Comparison of ENCODE assay signal across 10 cellular contexts in genomic region chr9:126376311-126376902, GRCh38. TPM values are rescaled to one million over a fixed set of nuclear protein-coding genes. Genes with fewer than 3 reads are reported as not detected.
A peak's percentile ranks its signal among the peaks of the same experiment; 100 is the strongest.
DNase-seq lines count a peak whose midpoint lies in the region; ATAC-seq and TF ChIP-seq lines count a peak whose summit lies in the region.
"Had no signal": no experiment of that assay in that cellular context is flagged by ENCODE, and none has a peak within 500 bp of the region (broad histone marks: within the 10 kb centered on the region; RNA-seq: fewer than 3 reads in every experiment).

No MANE protein-coding gene starts in this region.

- peak overlapping the region; percentile 69 for H3K4me2 ChIP-seq in smooth muscle cell

- H3K4me1 ChIP-seq in HUES64 (ENCODE audit: insufficient read depth, low read length) (peaks cover 64% of the 10 kb centered on the region), smooth muscle cell (ENCODE audit: low read depth) (peaks cover 67% of the 10 kb centered on the region)

- H3F3A ChIP-seq in smooth muscle cell (ENCODE audit: low read depth) = peaks cover 34% of the 10 kb centered on the region

- peaks cover 69% of the 10 kb centered on the region for H3K4me1 Mint-ChIP-seq in WTC11

- no peaks in the 10 kb centered on the region for H3K36me3 Mint-ChIP-seq in WTC11

- no peaks in the 10 kb centered on the region for H3K9me3 Mint-ChIP-seq in WTC11

- DNase-seq in WTC11 (ENCODE audit: low spot score) (no peak), left colon (peak; percentile 75 to 77), smooth muscle cell (lab: John Stamatoyannopoulos, UW; ENCODE audit: unreplicated experiment) (no peak), NCI-H2029 treated with DMSO at 0.1 percent for 48 hours (lab: John Stamatoyannopoulos, UW) (no peak), cortex of kidney (lab: John Stamatoyannopoulos, UW) (no peak)
- DNase-seq: NCI-H1092 treated with DMSO at 0.1 percent for 48 hours had no signal

- no peaks in the 10 kb centered on the region for H3K79me2 ChIP-seq in smooth muscle cell (ENCODE audit: low read depth)

- TF ChIP-seq CTCF in WTC11 (IDR thresholded peaks at IDR 0.05) (no peak), smooth muscle cell (IDR thresholded peaks at IDR 0.05; ENCODE audit: borderline replicate concordance, insufficient read depth, poor library complexity, severe bottlenecking) (no peak)

- no peak overlapping the region for H3K4me3 Mint-ChIP-seq in WTC11

- peak overlapping the region; percentile 48; the same call in 1 of the 2 replicates for H3K9ac ChIP-seq in HUES64 (ENCODE audit: low read depth, low read length)
- H3K9ac ChIP-seq in smooth muscle cell (ENCODE audit: low read depth) = peak overlapping the region; percentile 49

- 68% methylated on average over 11 of the region's 11 CpGs for WGBS in HUES64
- 38% methylated on average over 11 of the region's 11 CpGs for WGBS in smooth muscle cell (ENCODE audit: low lambda C conversion rate)

- H3K27ac Mint-ChIP-seq in WTC11 = peak overlapping the region; percentile 28; the same call in 1 of the 2 replicates

- POLR2A ChIA-PET in WTC11 (lab: Charles Lee) = interaction anchor here (0.6 kb wide), 1 partner anchor 140 kb away, joined by 3 read pairs; no protein-coding TSS in a partner anchor

- H4K20me1 ChIP-seq in smooth muscle cell (ENCODE audit: low read depth) = no peaks in the 10 kb centered on the region

- H3K36me3 ChIP-seq in HUES64 (ENCODE audit: insufficient read depth, low read length) (no peaks in the 10 kb centered on the region), smooth muscle cell (ENCODE audit: low read depth) (no peaks in the 10 kb centered on the region)

- peak overlapping the region; percentile 82 for H2AFZ ChIP-seq in smooth muscle cell (ENCODE audit: low read depth)

- H3K27me3 ChIP-seq in HUES64 (ENCODE audit: insufficient read depth, low read length) (no peaks in the 10 kb centered on the region), smooth muscle cell (ENCODE audit: low read depth) (no peaks in the 10 kb centered on the region)

- peak; percentile 40 for ATAC-seq in WTC11
- peak; percentile 93 for ATAC-seq in left colon
- no peak for ATAC-seq in HG03196 (IDR thresholded peaks at IDR 0.05; ENCODE audit: unreplicated experiment)
- no peak for ATAC-seq in HG03571 (IDR thresholded peaks at IDR 0.05; ENCODE audit: unreplicated experiment)
- ATAC-seq: esophagus mucosa had no signal

- CTCF ChIA-PET in WTC11 (lab: Charles Lee) = interaction anchor here (0.9 to 2.6 kb wide), 8 partner anchors 22 to 318 kb away, joined by 3 to 20 read pairs (median 3); no protein-coding TSS in a partner anchor

- H3K27ac ChIP-seq in HUES64 (ENCODE audit: low read depth, low read length) = peak overlapping the region; percentile 43; the same call in 1 of the 2 replicates
- peak overlapping the region; percentile 84 for H3K27ac ChIP-seq in smooth muscle cell (ENCODE audit: low read depth)

- no peak overlapping the region for H3K4me3 ChIP-seq in HUES64 (ENCODE audit: low read length)
- H3K4me3 ChIP-seq in smooth muscle cell = no peak overlapping the region

- H3K27me3 Mint-ChIP-seq in WTC11 (ENCODE audit: low read depth) = no peaks in the 10 kb centered on the region

- intact Hi-C loops in left colon (cut with DNase I, micrococcal nuclease) = no loop called here

- no peaks in the 10 kb centered on the region for H3K9me3 ChIP-seq in HUES64 (ENCODE audit: insufficient read depth, low read depth, low read length)
- H3K9me3 ChIP-seq in smooth muscle cell (replicated peaks; ENCODE audit: low read depth) = no peaks in the 10 kb centered on the region

TF ChIP-seq in WTC11, 78 proteins besides CTCF, POLR2A, EP300 and RAD21 (continues in another document):
- TF ChIP-seq, protein P1, sequence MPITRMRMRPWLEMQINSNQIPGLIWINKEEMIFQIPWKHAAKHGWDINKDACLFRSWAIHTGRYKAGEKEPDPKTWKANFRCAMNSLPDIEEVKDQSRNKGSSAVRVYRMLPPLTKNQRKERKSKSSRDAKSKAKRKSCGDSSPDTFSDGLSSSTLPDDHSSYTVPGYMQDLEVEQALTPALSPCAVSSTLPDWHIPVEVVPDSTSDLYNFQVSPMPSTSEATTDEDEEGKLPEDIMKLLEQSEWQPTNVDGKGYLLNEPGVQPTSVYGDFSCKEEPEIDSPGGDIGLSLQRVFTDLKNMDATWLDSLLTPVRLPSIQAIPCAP (CRISPR knock-in tag; IDR thresholded peaks at IDR 0.05) = no peak
- no peak for TF ChIP-seq TP53 (CRISPR knock-in tag; IDR thresholded peaks at IDR 0.05)
- no peak for TF ChIP-seq ARID4B (CRISPR knock-in tag; IDR thresholded peaks at IDR 0.05; ENCODE audit: borderline replicate concordance)
- no peak for TF ChIP-seq E2F4 (CRISPR knock-in tag; IDR thresholded peaks at IDR 0.05; ENCODE audit: borderline replicate concordance, low read depth)
- TF ChIP-seq MLX (CRISPR knock-in tag; IDR thresholded peaks at IDR 0.05) = no peak
- TF ChIP-seq ZNF416 (CRISPR knock-in tag; IDR thresholded peaks at IDR 0.05) = no peak
- no peak for TF ChIP-seq NFATC4 (CRISPR knock-in tag; IDR thresholded peaks at IDR 0.05)
- TF ChIP-seq NFE2L1 (CRISPR knock-in tag; IDR thresholded peaks at IDR 0.05) = no peak
- TF ChIP-seq ZNF423 (CRISPR knock-in tag; IDR thresholded peaks at IDR 0.05) = no peak
- TF ChIP-seq RELA (CRISPR knock-in tag; IDR thresholded peaks at IDR 0.05; ENCODE audit: borderline replicate concordance) = no peak

RNA-seq across cellular contexts. Expression of gene MVB12B, which starts 49.8 kb away (rescaled TPM):
- 6.1 TPM for polyA plus RNA-seq in HUES64 (2013, experiment 1 of 2)
- polyA plus RNA-seq in HUES64 (2013, experiment 2 of 2) = 7.7 TPM
- total RNA-seq in WTC11 (2021) = 4.9 to 5.7 TPM (median 5.5 TPM) in 3 replicates
- 10 to 100 TPM; 16.1 to 17.2 TPM for total RNA-seq in left colon
- total RNA-seq in smooth muscle cell = 4.3 and 6.9 TPM in 2 replicates
- 5.4 and 7.8 TPM in 2 replicates for polyA plus RNA-seq in smooth muscle cell

Comparison
In these comparisons a context has a peak if more than half of its experiments do, and no peak if none do; other contexts are left out.
1. ATAC-seq: peak in WTC11 (single experiment) and left colon (single experiment); none in HG03196 (single experiment) and HG03571 (single experiment).
2. DNase-seq: peak in left colon (2 of 2); none in WTC11 (single experiment), smooth muscle cell (single experiment), NCI-H2029 treated with DMSO at 0.1 percent for 48 hours (single experiment) and cortex of kidney (single experiment).